ENCODE assay signal across 1 cellular context in genomic region chr10:110218627-110219026, GRCh38.
TF ChIP-seq lines count a peak whose summit lies in the region.

No MANE protein-coding gene starts in this region.

TF ChIP-seq in HEK293T, 16 proteins besides CTCF, POLR2A, EP300 and RAD21:
- TF ChIP-seq SUZ12 (IDR thresholded peaks at IDR 0.05) (no peak), FOXK2 (IDR thresholded peaks at IDR 0.05) (no peak), CTBP1 (IDR thresholded peaks at IDR 0.05; ENCODE audit: borderline replicate concordance) (no peak), ELF4 (IDR thresholded peaks at IDR 0.05) (no peak)
